Comparison of ENCODE assay signal across 22 cellular contexts in the genomic region with DNA sequence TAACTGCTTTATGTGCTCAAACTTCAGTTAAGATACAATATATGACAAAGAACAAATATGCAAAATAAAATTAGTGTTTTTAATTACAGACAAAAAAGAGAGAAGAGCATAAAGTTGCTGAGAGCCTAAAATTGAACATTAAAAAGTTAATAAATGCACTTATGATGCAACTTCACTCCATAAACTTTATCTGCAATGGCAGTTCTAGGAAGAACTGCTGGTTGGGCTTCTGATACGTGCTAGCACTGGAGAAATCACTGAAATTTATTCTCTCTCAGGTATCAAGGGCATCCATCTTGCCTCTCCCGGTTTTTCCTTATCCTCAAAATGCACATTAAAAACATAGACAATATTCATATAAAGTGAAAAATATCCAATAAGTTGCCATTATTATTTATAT. TPM values are rescaled to one million over a fixed set of nuclear protein-coding genes. Genes with fewer than 3 reads are reported as not detected.
DNase-seq lines count a peak whose midpoint lies in the region; ATAC-seq, FAIRE-seq and TF ChIP-seq lines count a peak whose summit lies in the region.
"Had no signal": no experiment of that assay in that cellular context is flagged by ENCODE, and none has a peak within 500 bp of the region (broad histone marks: within the 10 kb centered on the region; RNA-seq: fewer than 3 reads in every experiment).

No MANE protein-coding gene starts in this region.

- no peak overlapping the region for H3K4me3 ChIP-seq in GM23338
- H3K4me3 ChIP-seq in H1 (ENCODE audit: extremely low read depth in 1 of 4, insufficient read depth in 2 of 4, low read depth in 3 of 4, low read length in 4 of 4) = no peak overlapping the region
- no peak overlapping the region for H3K4me3 ChIP-seq in smooth muscle cell
- H3K4me3 ChIP-seq: SJSA1 had no signal

- no peak overlapping the region for H2BK20ac ChIP-seq in H1 (ENCODE audit: low read length)

- H2BK120ac ChIP-seq in H1 (replicated peaks; ENCODE audit: low read depth, low read length) = no peak overlapping the region

- no peak for TF ChIP-seq CTCF in GM23338 (conservative IDR thresholded peaks at IDR 0.05; ENCODE audit: low read depth in 2 of 2)
- TF ChIP-seq CTCF in H1 (IDR thresholded peaks at IDR 0.05; ENCODE audit: control extremely low read depth in 1 of 3, insufficient read depth in 1 of 3, low read depth in 1 of 3, low read length in 3 of 3) = no peak
- TF ChIP-seq CTCF in smooth muscle cell (IDR thresholded peaks at IDR 0.05; ENCODE audit: borderline replicate concordance, insufficient read depth, poor library complexity, severe bottlenecking) = no peak

- H3K18ac ChIP-seq in H1 (ENCODE audit: extremely low read depth, low read length) = peak overlapping the region; percentile 44; the same call in 1 of the 2 replicates

- H3K79me2 ChIP-seq in GM23338 (replicated peaks; ENCODE audit: insufficient read depth) = no peaks in the 10 kb centered on the region
- no peaks in the 10 kb centered on the region for H3K79me2 ChIP-seq in H1 (ENCODE audit: control insufficient read depth in 1 of 2, insufficient read depth in 2 of 2, low read length in 2 of 2)
- no peaks in the 10 kb centered on the region for H3K79me2 ChIP-seq in smooth muscle cell (ENCODE audit: low read depth)

- H3K4me1 ChIP-seq in GM23338 (ENCODE audit: insufficient read depth) (peaks cover 41% of the 10 kb centered on the region), H1 (replicated peaks in 1 of 4; ENCODE audit: control insufficient read depth in 3 of 4, insufficient read depth in 4 of 4, low read length in 3 of 4) (peaks cover 3 to 27% (median 17%) of the 10 kb centered on the region in 4 experiments; a peak in 6 of 7 replicates), smooth muscle cell (ENCODE audit: low read depth) (peaks cover 20% of the 10 kb centered on the region)
- H3K4me1 ChIP-seq: SJSA1 had no signal

- no peak overlapping the region for H3K23ac ChIP-seq in H1 (ENCODE audit: insufficient read length)

- no peaks in the 10 kb centered on the region for H3K9me2 ChIP-seq in GM23338 (ENCODE audit: insufficient read depth)

- TF ChIP-seq EP300 in H1 (IDR thresholded peaks at IDR 0.05; ENCODE audit: borderline replicate concordance in 1 of 2, low read depth in 2 of 2, low read length in 2 of 2) = no peak

- H4K20me1 ChIP-seq in GM23338 (replicated peaks; ENCODE audit: insufficient read depth) = no peaks in the 10 kb centered on the region
- no peaks in the 10 kb centered on the region for H4K20me1 ChIP-seq in H1 (replicated peaks in 1 of 2; ENCODE audit: control insufficient read depth in 1 of 2, insufficient read depth in 2 of 2, low read length in 2 of 2)
- H4K20me1 ChIP-seq in smooth muscle cell (ENCODE audit: low read depth) = no peaks in the 10 kb centered on the region

- H3K9me3 Mint-ChIP-seq in GM23338 = peaks cover 38% of the 10 kb centered on the region
- H3K9me3 Mint-ChIP-seq in stimulated activated memory B cell treated with anti-CD40 and anti-IgM and Interleukin-4, amounts not matched to agents 10 μg/mL and 1 μg/mL and 100 μg/mL, for 72 hours = peaks cover 3% of the 10 kb centered on the region

- peak overlapping the region; percentile 45 for H4K91ac ChIP-seq in H1 (replicated peaks; ENCODE audit: insufficient read length, low read length)

- no peak for TF ChIP-seq POLR2A in H1 (IDR thresholded peaks at IDR 0.05; ENCODE audit: control extremely low read depth in 1 of 2, low read depth in 2 of 2, low read length in 2 of 2)

- DNase-seq in GM23338 (ENCODE audit: low spot score) (no peak), NCI-H69 (lab: John Stamatoyannopoulos, UW) (peak; percentile 5), H1 (ENCODE audit: low read depth in 1 of 2, low spot score in 2 of 2) (no peak), smooth muscle cell (lab: John Stamatoyannopoulos, UW; ENCODE audit: unreplicated experiment) (no peak)
- DNase-seq in activated T-cell treated with anti-CD3 and anti-CD28 coated beads, Interleukin-2, amount 50 U/mL, for 48 hours = no peak
- DNase-seq: Calu3; CD8-positive, alpha-beta memory T cell; HCEC 1CT; NCI-H1105; NCI-H146; NCI-H2081; NCI-H2171; NCI-H345; NCI-H82 had no signal

- no peak overlapping the region for H2BK15ac ChIP-seq in H1 (ENCODE audit: low read length)

- no peak overlapping the region for H4K8ac ChIP-seq in H1 (ENCODE audit: extremely low read depth, insufficient read depth, low read length)

- H3K4me2 ChIP-seq in GM23338 (peak overlapping the region; percentile 60; the same call in 1 of the 2 replicates), H1 (ENCODE audit: insufficient read depth in 1 of 2, low read depth in 2 of 2, low read length in 2 of 2) (peak overlapping the region in 1 of 2 experiments; percentile 73; a peak in 1 of 4 replicates), smooth muscle cell (peak overlapping the region; percentile 59)
- H3K4me2 ChIP-seq: KMS-11 had no signal

- H2AK5ac ChIP-seq in H1 (ENCODE audit: low read depth, low read length) = no peak overlapping the region

- H3K36me3 ChIP-seq in GM23338 (ENCODE audit: insufficient read depth) = peaks cover 12% of the 10 kb centered on the region; the same call in 1 of the 2 replicates
- H3K36me3 ChIP-seq in H1 (ENCODE audit: control insufficient read depth in 2 of 4, insufficient read depth in 4 of 4, low read length in 3 of 4) = peaks cover 0 to 4% (median 0%) of the 10 kb centered on the region in 4 experiments; a peak in 2 of 8 replicates
- no peaks in the 10 kb centered on the region for H3K36me3 ChIP-seq in smooth muscle cell (ENCODE audit: low read depth)
- H3K36me3 ChIP-seq: SJSA1 had no signal

- peaks cover 56% of the 10 kb centered on the region for H3K4me1 Mint-ChIP-seq in GM23338
- peaks cover 5% of the 10 kb centered on the region for H3K4me1 Mint-ChIP-seq in stimulated activated memory B cell treated with anti-CD40 and anti-IgM and Interleukin-4, amounts not matched to agents 10 μg/mL and 1 μg/mL and 100 μg/mL, for 72 hours
- H3K4me1 Mint-ChIP-seq: CD8-positive, alpha-beta memory T cell had no signal

- no peak overlapping the region; the same call in 1 of the 2 replicates for H2BK5ac ChIP-seq in H1 (ENCODE audit: low read depth, low read length)

- WGBS in H1 (ENCODE audit: extremely low coverage in 1 of 2, insufficient coverage in 1 of 2, insufficient read length in 1 of 2, insufficient replicate concordance in 2 of 2, low coverage in 1 of 2, low lambda C conversion rate in 2 of 2, missing lambda C conversion rate in 1 of 2), 2 experiments = 67% methylated on average over 2 of the region's 2 CpGs; no CpG with 5 or more reads in 1 of the 2 experiments
- 68% methylated on average over 2 of the region's 2 CpGs for WGBS in smooth muscle cell (ENCODE audit: low lambda C conversion rate)

- peaks cover 33% of the 10 kb centered on the region for H3K36me3 Mint-ChIP-seq in GM23338 (ENCODE audit: low read depth)
- H3K36me3 Mint-ChIP-seq in stimulated activated memory B cell treated with anti-CD40 and anti-IgM and Interleukin-4, amounts not matched to agents 10 μg/mL and 1 μg/mL and 100 μg/mL, for 72 hours = no peaks in the 10 kb centered on the region
- H3K36me3 Mint-ChIP-seq: CD8-positive, alpha-beta memory T cell had no signal

- CTCF ChIA-PET in H1 (lab: Charles Lee; ENCODE audit: partially characterized antibody) = interaction anchor here (2.0 kb wide), 1 partner anchor 231 kb away, joined by 4 read pairs; no protein-coding TSS in a partner anchor

- H3K27me3 Mint-ChIP-seq in GM23338 (ENCODE audit: insufficient read depth, low read depth, poor library complexity) = peaks cover 5% of the 10 kb centered on the region
- H3K27me3 Mint-ChIP-seq in stimulated activated memory B cell treated with anti-CD40 and anti-IgM and Interleukin-4, amounts not matched to agents 10 μg/mL and 1 μg/mL and 100 μg/mL, for 72 hours = no peaks in the 10 kb centered on the region

- no peak overlapping the region for H2AFZ ChIP-seq in GM23338
- no peak overlapping the region for H2AFZ ChIP-seq in H1 (ENCODE audit: low read length)
- peak overlapping the region; percentile 79 for H2AFZ ChIP-seq in smooth muscle cell (ENCODE audit: low read depth)

- no peaks in the 10 kb centered on the region for H3F3A ChIP-seq in GM23338 (replicated peaks; ENCODE audit: low read depth)
- H3F3A ChIP-seq in smooth muscle cell (ENCODE audit: low read depth) = no peaks in the 10 kb centered on the region

- H3K9ac ChIP-seq in H1 (replicated peaks in 1 of 4; ENCODE audit: extremely low read depth in 1 of 4, low read depth in 3 of 4, low read length in 3 of 4) = no peak overlapping the region
- no peak overlapping the region for H3K9ac ChIP-seq in smooth muscle cell (ENCODE audit: low read depth)
- H3K9ac ChIP-seq: KMS-11 had no signal

- peaks cover 8 to 19% of the 10 kb centered on the region in 2 experiments; a peak in 3 of 4 replicates for H3K9me3 ChIP-seq in H1 (ENCODE audit: insufficient read depth in 2 of 2, low read depth in 1 of 2, low read length in 1 of 2)
- H3K9me3 ChIP-seq in smooth muscle cell (replicated peaks; ENCODE audit: low read depth) = no peaks in the 10 kb centered on the region
- H3K9me3 ChIP-seq: SJSA1 had no signal

- H3K14ac ChIP-seq in H1 (ENCODE audit: insufficient read length) = no peak overlapping the region

- peak overlapping the region; percentile 79 for H4K5ac ChIP-seq in H1 (ENCODE audit: insufficient read length, low read depth, low read length)

- H3K56ac ChIP-seq in H1 (replicated peaks; ENCODE audit: insufficient read length, low read depth, low read length) = no peak overlapping the region

- no peaks in the 10 kb centered on the region for H3K27me3 ChIP-seq in GM23338 (ENCODE audit: insufficient read depth)
- no peaks in the 10 kb centered on the region for H3K27me3 ChIP-seq in H1 (replicated peaks in 1 of 4; ENCODE audit: control insufficient read depth in 3 of 4, extremely low read depth in 1 of 4, insufficient read depth in 3 of 4, low read length in 3 of 4)
- no peaks in the 10 kb centered on the region for H3K27me3 ChIP-seq in smooth muscle cell (ENCODE audit: low read depth)
- H3K27me3 ChIP-seq: SJSA1 had no signal

- no peaks in the 10 kb centered on the region for H3K79me1 ChIP-seq in H1 (ENCODE audit: low read depth, low read length)

- H3K27ac Mint-ChIP-seq in GM23338 = no peak overlapping the region
- H3K27ac Mint-ChIP-seq in stimulated activated memory B cell treated with anti-CD40 and anti-IgM and Interleukin-4, amounts not matched to agents 10 μg/mL and 1 μg/mL and 100 μg/mL, for 72 hours = no peak overlapping the region
- H3K27ac Mint-ChIP-seq: CD8-positive, alpha-beta memory T cell had no signal

- no peak for ATAC-seq in GM23338
- ATAC-seq in HG02840 (IDR thresholded peaks at IDR 0.05; ENCODE audit: low FRiP score, unreplicated experiment) = no peak
- ATAC-seq in stimulated activated memory B cell treated with anti-CD40 and anti-IgM and Interleukin-4, amounts not matched to agents 10 μg/mL and 1 μg/mL and 100 μg/mL, for 72 hours = no peak

- no peak overlapping the region for H3K4me3 Mint-ChIP-seq in GM23338
- H3K4me3 Mint-ChIP-seq in stimulated activated memory B cell treated with anti-CD40 and anti-IgM and Interleukin-4, amounts not matched to agents 10 μg/mL and 1 μg/mL and 100 μg/mL, for 72 hours = no peak overlapping the region
- H3K4me3 Mint-ChIP-seq: CD8-positive, alpha-beta memory T cell had no signal

- H3K27ac ChIP-seq in GM23338 (ENCODE audit: low read depth) = no peak overlapping the region
- H3K27ac ChIP-seq in H1 (ENCODE audit: low read depth, low read length) = no peak overlapping the region
- peak overlapping the region; percentile 43 for H3K27ac ChIP-seq in smooth muscle cell (ENCODE audit: low read depth)
- H3K27ac ChIP-seq: KMS-11, SJSA1 had no signal

- no peaks in the 10 kb centered on the region for H3K23me2 ChIP-seq in H1 (ENCODE audit: low read depth, low read length)

- no peak overlapping the region for H2BK12ac ChIP-seq in H1 (ENCODE audit: low read depth, low read length)

- TF ChIP-seq RAD21 in H1 (IDR thresholded peaks at IDR 0.05 in 1 of 2, conservative IDR thresholded peaks at IDR 0.05 in 1 of 2; ENCODE audit: low read depth in 2 of 2, low read length in 2 of 2) = no peak

- H3K4ac ChIP-seq in H1 (replicated peaks; ENCODE audit: insufficient read length, low read depth, low read length) = no peak overlapping the region

- FAIRE-seq in H1 (lab: Jason Lieb, UNC) = no peak
- FAIRE-seq: RCC 7860 had no signal

- POLR2A ChIA-PET in H1 (lab: Charles Lee; ENCODE audit: partially characterized antibody) = no interaction called here

RNA-seq across cellular contexts. Expression of a gene that starts 35.7 kb away (rescaled TPM):
- 0.19 and 0.42 TPM in 2 replicates for total RNA-seq in GM23338 (2014; rRNA removed; shearing (Covaris generic))
- polyA plus RNA-seq in GM23338 (2016; fragmentation: Nextera tagmentation; extraction: Ambion mirVana) (0.10 TPM in 1 of 2 replicates, not detected in the other), H1 (2011; rRNA removed) (0.11 and 0.17 TPM in 2 replicates), smooth muscle cell (0.47 and 1.3 TPM in 2 replicates)
- total RNA-seq in H1 (2021; fragmentation: NEBNext Ultra II Directional; extraction: Animal tissue kit (Norgen Biotek cat#: 25700)) = 0.19 and 0.27 TPM in 2 replicates
- polyA plus RNA-seq in H1 (2011; cell fraction: cytosol; rRNA removed) = 0.16 TPM
- 0.19 TPM for polyA plus RNA-seq in H1 (2011; cell fraction: nucleus; rRNA removed)
- polyA plus RNA-seq in H1 (2012, experiment 1 of 2) = 0.13 to 0.29 TPM (median 0.17 TPM) in 4 replicates
- not detected for polyA plus RNA-seq in H1 (2012, experiment 2 of 2)
- 0.12 TPM for polyA plus RNA-seq in H1 (2013, experiment 1 of 2)
- polyA plus RNA-seq in H1 (2013, experiment 2 of 2) = 0.15 TPM
- polyA minus RNA-seq in H1 (2011; rRNA and poly(A)+ RNA removed) = 0.98 and 1.4 TPM in 2 replicates
- polyA minus RNA-seq in H1 (2011; cell fraction: cytosol; rRNA and poly(A)+ RNA removed) = 0.22 TPM
- polyA minus RNA-seq in H1 (2011; cell fraction: nucleus; rRNA and poly(A)+ RNA removed) = 1.2 TPM
- total RNA-seq in smooth muscle cell = 1.3 and 3.1 TPM in 2 replicates
- total RNA-seq: Daoy, OCI-LY7, SJSA1 had no signal
- polyA plus RNA-seq: BJ had no signal
